Comparison of ENCODE assay signal across 30 cellular contexts in the genomic region with DNA sequence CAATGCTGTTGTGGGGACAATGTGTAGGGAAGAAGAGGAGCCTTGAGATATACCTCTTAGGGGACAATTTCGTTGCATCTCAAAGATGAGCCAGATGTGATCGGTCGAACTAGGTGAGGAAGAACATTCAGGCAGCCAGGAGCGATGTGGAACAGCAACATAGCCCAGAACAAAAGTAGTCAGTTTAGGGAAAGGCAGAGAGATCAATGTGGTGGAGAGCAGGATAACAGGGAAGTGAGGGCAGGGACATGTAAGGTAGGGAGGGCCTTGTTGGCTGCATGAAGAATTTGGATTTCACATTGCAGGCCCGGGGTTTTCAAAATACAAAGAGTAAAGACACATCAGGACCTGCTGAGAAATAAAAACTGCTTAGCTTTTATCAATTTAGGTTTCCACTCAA. TPM values are rescaled to one million over a fixed set of nuclear protein-coding genes. Genes with fewer than 3 reads are reported as not detected.
DNase-seq lines count a peak whose midpoint lies in the region; ATAC-seq, FAIRE-seq and TF ChIP-seq lines count a peak whose summit lies in the region.
"Had no signal": no experiment of that assay in that cellular context is flagged by ENCODE, and none has a peak within 500 bp of the region (broad histone marks: within the 10 kb centered on the region; RNA-seq: fewer than 3 reads in every experiment).

No MANE protein-coding gene starts in this region.

- H2BK120ac ChIP-seq in IMR-90 (ENCODE audit: low read depth, low read length) = no peak overlapping the region

- H2AFZ ChIP-seq in IMR-90 (replicated peaks; ENCODE audit: low read length, poor library complexity) (no peak overlapping the region), K562 (ENCODE audit: low read depth, low read length) (peak overlapping the region; percentile 60)

- intact Hi-C loops in IMR-90 (cut with micrococcal nuclease) (no loop called here), K562 (cut with micrococcal nuclease) (no loop called here), transverse colon (cut with DNase I; ENCODE audit: low total_unique reads) (no loop called here)

- TF ChIP-seq RAD21 in IMR-90 (IDR thresholded peaks at IDR 0.05; ENCODE audit: low read length) (no peak), K562 (CRISPR knock-in tag; conservative IDR thresholded peaks at IDR 0.05 in 1 of 2, IDR thresholded peaks at IDR 0.05 in 1 of 2) (no peak)

- in situ Hi-C loops in IMR-90 (cut with MboI; ENCODE audit: low sequenced_read_pairs) (no loop called here), K562 (cut with MboI) (no loop called here), transverse colon (cut with MboI; ENCODE audit: low pct_ligation_motif_present in 1 of 4, low pct_unique_long_range_greater_than_20kb in 1 of 4, low sequenced_read_pairs in 3 of 4) (no loop called here)

- TF ChIP-seq POLR2A in IMR-90 (IDR thresholded peaks at IDR 0.05; ENCODE audit: low read depth, low read length) (no peak), K562 (conservative IDR thresholded peaks at IDR 0.05) (no peak), transverse colon (IDR thresholded peaks at IDR 0.05) (no peak)

- H3K4me1 Mint-ChIP-seq in memory B cell = peaks cover 8% of the 10 kb centered on the region
- no peaks in the 10 kb centered on the region for H3K4me1 Mint-ChIP-seq in HFFc6 (ENCODE audit: low read depth)
- H3K4me1 Mint-ChIP-seq: CD4-positive, alpha-beta memory T cell; CD8-positive, alpha-beta memory T cell had no signal

- H4K5ac ChIP-seq in IMR-90 (ENCODE audit: low read depth, low read length) = no peak overlapping the region

- no peak overlapping the region for H3K4me3 Mint-ChIP-seq in memory B cell
- no peak overlapping the region for H3K4me3 Mint-ChIP-seq in HFFc6
- H3K4me3 Mint-ChIP-seq: CD14-positive monocyte; CD4-positive, alpha-beta memory T cell; CD4-positive, CD25-positive, alpha-beta regulatory T cell; CD8-positive, alpha-beta memory T cell had no signal

- H3K9ac ChIP-seq in IMR-90 (ENCODE audit: low read depth, low read length) (no peak overlapping the region), K562 (ENCODE audit: insufficient read depth in 1 of 2, low read depth in 2 of 2, low read length in 2 of 2) (no peak overlapping the region)
- H3K9ac ChIP-seq: BLaER1 had no signal

- no peak overlapping the region for H2AK9ac ChIP-seq in IMR-90 (replicated peaks; ENCODE audit: low read depth, low read length, poor library complexity)

- BruUV-seq in IMR-90 (replicated peaks; lab: Mats Ljungman, UMichigan) = no TSS peak
- no TSS peak for BruUV-seq in K562 (replicated peaks; lab: Mats Ljungman, UMichigan)

- TF ChIP-seq EP300 in K562 (IDR thresholded peaks at IDR 0.05; ENCODE audit: low read length) (no peak), transverse colon (IDR thresholded peaks at IDR 0.05; ENCODE audit: low read depth) (no peak)

- no peak overlapping the region for H3K14ac ChIP-seq in IMR-90 (replicated peaks; ENCODE audit: low read depth, low read length)

- H3K79me2 ChIP-seq in K562 (ENCODE audit: control insufficient read depth, insufficient read depth, low read length) = no peaks in the 10 kb centered on the region

- H2BK15ac ChIP-seq in IMR-90 (ENCODE audit: low read depth, low read length) = no peak overlapping the region

- H3K4me3 ChIP-seq in IMR-90 (ENCODE audit: insufficient read depth, low read depth, low read length) (no peak overlapping the region), K562 (no peak overlapping the region), transverse colon (no peak overlapping the region)
- H3K4me3 ChIP-seq: BLaER1, GM12878 had no signal

- no peak overlapping the region for H2BK20ac ChIP-seq in IMR-90 (ENCODE audit: low read depth, low read length)

- H2BK5ac ChIP-seq in IMR-90 (ENCODE audit: low read depth, low read length, poor library complexity, severe bottlenecking) = no peak overlapping the region

- H3K9me1 ChIP-seq in IMR-90 (ENCODE audit: insufficient read depth, low read length) (no peaks in the 10 kb centered on the region), K562 (ENCODE audit: control insufficient read depth, insufficient read depth, low read length) (no peaks in the 10 kb centered on the region)

- no peak overlapping the region for H4K8ac ChIP-seq in IMR-90 (ENCODE audit: low read depth in 2 of 2, low read length in 2 of 2)

- CTCF ChIA-PET in IMR-90 (lab: Yijun Ruan, JAX) = interaction anchor here (2.8 kb wide), 1 partner anchor 10 kb away, joined by 7 read pairs; no protein-coding TSS in a partner anchor
- CTCF ChIA-PET in K562 (lab: Yijun Ruan, JAX; ENCODE audit: low intra/inter-chr PET ratio) = no interaction called here

- peak overlapping the region; percentile 61; the same call in 1 of the 2 replicates for H3K18ac ChIP-seq in IMR-90 (ENCODE audit: low read depth, low read length)

- H3K23ac ChIP-seq in IMR-90 (ENCODE audit: low read depth, low read length) = no peak overlapping the region

- no peaks in the 10 kb centered on the region for H3K36me3 ChIP-seq in IMR-90 (ENCODE audit: control insufficient read depth, insufficient read depth, low read length)
- H3K36me3 ChIP-seq in K562 (ENCODE audit: control insufficient read depth, insufficient read depth, low read length) = no peaks in the 10 kb centered on the region
- no peaks in the 10 kb centered on the region for H3K36me3 ChIP-seq in transverse colon
- H3K36me3 ChIP-seq: BE2C, BLaER1 had no signal

- ATAC-seq in IMR-90 (ENCODE audit: low read depth) = no peak
- no peak for ATAC-seq in K562
- no peak for ATAC-seq in memory B cell (ENCODE audit: low read depth)
- ATAC-seq: GM12878 had no signal

- POLR2A ChIA-PET in IMR-90 (lab: Charles Lee; ENCODE audit: unreplicated experiment) = interaction anchor here (0.5 kb wide), 1 partner anchor 215 kb away, joined by 3 read pairs; no protein-coding TSS in a partner anchor
- POLR2A ChIA-PET in K562 (lab: Yijun Ruan, JAX) = interaction anchor here (1.6 to 2.5 kb wide), 2 partner anchors 13 to 25 kb away, joined by 5 to 7 read pairs; no protein-coding TSS in a partner anchor

- peak overlapping the region; percentile 29; the same call in 1 of the 2 replicates for H4K91ac ChIP-seq in IMR-90 (ENCODE audit: insufficient read depth, low read depth, low read length)

- FAIRE-seq in K562 (lab: Jason Lieb, UNC) = no peak
- FAIRE-seq: A204.1, GM12878, GM12892, GM18507 had no signal

- no peaks in the 10 kb centered on the region for H3K27me3 ChIP-seq in IMR-90 (ENCODE audit: control insufficient read depth, insufficient read depth, low read length)
- no peaks in the 10 kb centered on the region for H3K27me3 ChIP-seq in K562 (ENCODE audit: control insufficient read depth in 2 of 2, insufficient read depth in 2 of 2, low read length in 2 of 2)
- no peaks in the 10 kb centered on the region for H3K27me3 ChIP-seq in transverse colon
- H3K27me3 ChIP-seq: BE2C, BLaER1 had no signal

- H3K27ac ChIP-seq in IMR-90 (ENCODE audit: insufficient read depth, low read length) (no peak overlapping the region), K562 (ENCODE audit: extremely low read depth, low read depth, low read length) (no peak overlapping the region), transverse colon (no peak overlapping the region)
- H3K27ac ChIP-seq: BLaER1 had no signal

- no peaks in the 10 kb centered on the region for H3K9me3 ChIP-seq in IMR-90 (ENCODE audit: control insufficient read depth, insufficient read depth, low read length)
- H3K9me3 ChIP-seq in K562 (replicated peaks; ENCODE audit: control insufficient read depth, insufficient read depth, low read depth, low read length) = no peaks in the 10 kb centered on the region
- no peaks in the 10 kb centered on the region for H3K9me3 ChIP-seq in transverse colon
- H3K9me3 ChIP-seq: BE2C, BLaER1 had no signal

- no peaks in the 10 kb centered on the region for H3K9me3 Mint-ChIP-seq in memory B cell
- H3K9me3 Mint-ChIP-seq in HFFc6 = peaks cover 31% of the 10 kb centered on the region

- H3K4me1 ChIP-seq in IMR-90 (ENCODE audit: control insufficient read depth, insufficient read depth, low read length) (peaks cover 6% of the 10 kb centered on the region), K562 (replicated peaks in 1 of 2; ENCODE audit: control insufficient read depth in 2 of 2, insufficient read depth in 2 of 2, low read length in 2 of 2) (no peaks in the 10 kb centered on the region), transverse colon (peaks cover 0 to 4% (median 1%) of the 10 kb centered on the region in 4 donors)
- H3K4me1 ChIP-seq: BE2C, BLaER1 had no signal

- H3K36me3 Mint-ChIP-seq in memory B cell (peaks cover 2% of the 10 kb centered on the region), HFFc6 (ENCODE audit: low read depth) (no peaks in the 10 kb centered on the region)
- H3K36me3 Mint-ChIP-seq: CD14-positive monocyte; CD4-positive, alpha-beta memory T cell; CD4-positive, CD25-positive, alpha-beta regulatory T cell; CD8-positive, alpha-beta memory T cell had no signal

- DNase-seq in IMR-90 = no peak
- DNase-seq in K562 (ENCODE audit: extremely low read depth in 1 of 4, low spot score in 3 of 4) = no peak
- DNase-seq in memory B cell (ENCODE audit: low spot score in 2 of 2) = no peak
- DNase-seq in NCI-H2227 treated with DMSO at 0.1 percent for 48 hours (lab: John Stamatoyannopoulos, UW) = no peak
- DNase-seq in HFFc6 = no peak
- DNase-seq in transverse colon = no peak
- no peak for DNase-seq in NCI-H526 treated with DMSO at 0.1 percent for 48 hours (lab: John Stamatoyannopoulos, UW)
- DNase-seq: 8988T; ACHN; BE2C; C1 segment of cervical spinal cord; CD4-positive, alpha-beta memory T cell; CD4-positive, CD25-positive, alpha-beta regulatory T cell; CD8-positive, alpha-beta memory T cell; COR-L47; DMS 273 treated with DMSO at 0.1 percent for 48 hours; DMS153; DMS53; DMS79; DND-41; EL; GDM1 had no signal

- TF ChIP-seq CTCF in IMR-90 (conservative IDR thresholded peaks at IDR 0.05; ENCODE audit: low read depth, low read length) (no peak), K562 (IDR thresholded peaks at IDR 0.05 in 2 of 3, conservative IDR thresholded peaks at IDR 0.05 in 1 of 3; ENCODE audit: insufficient read depth in 2 of 3, low read depth in 1 of 3, low read length in 3 of 3) (no peak), HFFc6 (IDR thresholded peaks at IDR 0.05) (no peak), transverse colon (IDR thresholded peaks at IDR 0.05) (no peak)

- dilution Hi-C loops in IMR-90 (cut with HindIII; ENCODE audit: low sequenced_read_pairs, unreplicated experiment) = no loop called here

- H3K4me2 ChIP-seq in IMR-90 (ENCODE audit: low read depth, low read length) = no peak overlapping the region
- no peak overlapping the region for H3K4me2 ChIP-seq in K562 (ENCODE audit: insufficient read depth, low read length)
- H3K4me2 ChIP-seq: BLaER1 had no signal

- H3K79me1 ChIP-seq in IMR-90 (ENCODE audit: low read depth in 1 of 2, low read length in 2 of 2) = no peaks in the 10 kb centered on the region

- WGBS in IMR-90 (ENCODE audit: extremely low coverage in 2 of 2, insufficient read length in 1 of 2), 2 experiments = 100% methylated on average over 1 of the region's 5 CpGs; no CpG with 5 or more reads in 1 of the 2 experiments
- 56% methylated on average over 5 of the region's 5 CpGs for WGBS in K562 (ENCODE audit: insufficient coverage, low coverage, missing lambda C conversion rate)
- 90 to 96% methylated on average over 5 of the region's 5 CpGs for WGBS in transverse colon (ENCODE audit: low coverage in 1 of 2), 2 donors

- H3K27ac Mint-ChIP-seq in memory B cell (peak overlapping the region; percentile 4), HFFc6 (no peak overlapping the region)
- H3K27ac Mint-ChIP-seq: CD14-positive monocyte; CD4-positive, alpha-beta memory T cell; CD4-positive, CD25-positive, alpha-beta regulatory T cell; CD8-positive, alpha-beta memory T cell had no signal

- H3K27me3 Mint-ChIP-seq in memory B cell (no peaks in the 10 kb centered on the region), HFFc6 (ENCODE audit: insufficient read depth) (no peaks in the 10 kb centered on the region; the same call in 1 of the 2 replicates)
- H3K27me3 Mint-ChIP-seq: CD4-positive, CD25-positive, alpha-beta regulatory T cell had no signal

- peak overlapping the region; percentile 46; the same call in 1 of the 2 replicates for H3K4ac ChIP-seq in IMR-90 (ENCODE audit: low read depth, low read length)

- no peaks in the 10 kb centered on the region for H4K20me1 ChIP-seq in IMR-90 (ENCODE audit: insufficient read depth, low read length)
- H4K20me1 ChIP-seq in K562 (replicated peaks; ENCODE audit: control insufficient read depth, insufficient read depth, low read length) = no peaks in the 10 kb centered on the region
- H4K20me1 ChIP-seq: BLaER1 had no signal

- no peak overlapping the region for H3K56ac ChIP-seq in IMR-90 (ENCODE audit: extremely low read depth, insufficient read depth, low read length)

- H2AK5ac ChIP-seq in IMR-90 (ENCODE audit: low read depth, low read length) = peak overlapping the region; percentile 75; the same call in 1 of the 2 replicates

RNA-seq across cellular contexts. Expression of a gene that starts 29.1 kb away (rescaled TPM):
- total RNA-seq in IMR-90 (2012; rRNA removed) = under 0.01 TPM in 2 replicates
- not detected in 2 replicates for polyA plus RNA-seq in IMR-90 (2012; rRNA removed)
- polyA plus RNA-seq in IMR-90 (2012; cell fraction: cytosol; rRNA removed) = not detected in 2 replicates
- polyA plus RNA-seq in IMR-90 (2012; cell fraction: nucleus; rRNA removed; ENCODE audit: low replicate concordance) = 0.01 TPM in 1 of 2 replicates, not detected in the other
- total RNA-seq in K562 (2011; cell fraction: chromatin; rRNA removed; ENCODE audit: low replicate concordance) = 22.2 and 81.4 TPM in 2 replicates
- total RNA-seq in K562 (2011; cell fraction: nucleolus; rRNA removed) = 6.7 and 10.3 TPM in 2 replicates
- total RNA-seq in K562 (2011; cell fraction: nucleoplasm; rRNA removed) = 21.9 and 60.5 TPM in 2 replicates
- total RNA-seq in K562 (2014; rRNA removed) = 10.4 and 12.6 TPM in 2 replicates
- 30.2 and 36.7 TPM in 2 replicates for total RNA-seq in K562 (2014; rRNA removed; fragmentation: Illumina TruSeq; extraction: Trizol)
- 16.7 and 17.8 TPM in 2 replicates for total RNA-seq in K562 (2015; rRNA removed; fragmentation: Illumina TruSeq; extraction: Trizol)
- 16.1 and 20.4 TPM in 2 replicates for total RNA-seq in K562 (2021)
- 5.1 and 12.7 TPM in 2 replicates for polyA plus RNA-seq in K562 (2011; rRNA removed)
- 1.9 and 2.4 TPM in 2 replicates for polyA plus RNA-seq in K562 (2011; cell fraction: cytosol; rRNA removed)
- polyA plus RNA-seq in K562 (2011; cell fraction: nucleus; rRNA removed) = 4.5 and 6.4 TPM in 2 replicates
- polyA plus RNA-seq in K562 (2012) = 5.6 and 6.9 TPM in 2 replicates
- polyA plus RNA-seq in K562 (2014; fragmentation: Illumina TruSeq; extraction: Trizol) = 9.1 and 9.6 TPM in 2 replicates
- polyA plus RNA-seq in K562 (2014; fragmentation: Nextera tagmentation; extraction: Ambion mirVana) = 1 to 10 TPM; 7.5 to 8.6 TPM
- 4.4 and 5.9 TPM in 2 replicates for polyA plus RNA-seq in K562 (2014; rRNA removed)
- 25.1 and 40.4 TPM in 2 replicates for polyA minus RNA-seq in K562 (2011; rRNA and poly(A)+ RNA removed)
- 9.4 and 19.5 TPM in 2 replicates for polyA minus RNA-seq in K562 (2011; cell fraction: cytosol; rRNA and poly(A)+ RNA removed)
- polyA minus RNA-seq in K562 (2011; cell fraction: nucleus; rRNA and poly(A)+ RNA removed) = 13.6 and 17.3 TPM in 2 replicates
- not detected for total RNA-seq in HFFc6 (2021; fragmentation: NEBNext Ultra II Directional; extraction: Animal tissue kit (Norgen Biotek cat#: 25700))
- total RNA-seq in transverse colon = 1 to 10 TPM; 5.2 to 9.8 (median 7.2) TPM
- total RNA-seq: A673, G401 had no signal
- polyA plus RNA-seq: CD14-positive monocyte had no signal
